Comparison of ENCODE assay signal across 16 cellular contexts in the genomic region with DNA sequence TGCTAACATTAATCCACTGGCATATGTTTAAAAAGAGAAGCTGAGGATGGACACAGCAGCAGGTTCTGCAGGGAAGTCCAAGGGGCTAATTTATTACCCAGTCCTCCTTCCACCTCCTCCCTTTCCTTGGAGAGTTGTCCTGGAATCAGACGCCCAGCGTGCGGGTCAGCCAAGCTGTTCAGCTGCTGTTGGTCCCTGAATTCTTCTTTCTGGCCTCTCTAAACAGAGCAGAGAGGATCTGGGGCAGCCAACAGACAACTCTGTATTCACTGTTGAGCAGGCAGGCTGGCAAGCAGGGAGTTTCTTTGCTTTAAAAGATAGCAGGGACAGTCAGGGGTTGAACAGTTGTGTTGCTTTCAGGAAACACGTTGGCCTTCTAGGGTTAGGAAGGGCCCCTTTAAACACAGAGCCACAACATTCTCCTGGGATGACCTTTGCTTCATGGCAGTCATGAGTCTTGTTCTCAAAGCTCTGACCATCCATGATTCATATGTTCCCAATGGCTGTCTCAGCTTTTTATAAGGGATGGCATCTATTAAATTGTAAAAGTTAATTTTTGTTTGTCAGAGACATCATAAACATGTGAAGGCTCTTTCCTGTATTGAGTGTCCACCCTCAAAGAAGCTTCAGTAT.
DNase-seq lines count a peak whose midpoint lies in the region; ATAC-seq and TF ChIP-seq lines count a peak whose summit lies in the region.
"Had no signal": no experiment of that assay in that cellular context is flagged by ENCODE, and none has a peak within 500 bp of the region (broad histone marks: within the 10 kb centered on the region; RNA-seq: fewer than 3 reads in every experiment).

No MANE protein-coding gene starts in this region.

- H3K4me1 ChIP-seq in heart right ventricle (peaks cover 0 to 72% (median 32%) of the 10 kb centered on the region in 9 donors), rectal smooth muscle tissue (ENCODE audit: control insufficient read depth, insufficient read depth, low read length) (peaks cover 13% of the 10 kb centered on the region)
- H3K4me1 ChIP-seq: lower lobe of right lung had no signal

- H3K27me3 Mint-ChIP-seq in WTC11 (ENCODE audit: low read depth), result no peaks in the 10 kb centered on the region; the same call in 1 of the 2 replicates

- H3K9me3 Mint-ChIP-seq in WTC11, result no peaks in the 10 kb centered on the region
- H3K9me3 Mint-ChIP-seq: activated B cell treated with CpG ODN at 0.5 μM for 24 hours; stimulated activated memory B cell treated with anti-CD40 and anti-IgM and Interleukin-4, amounts not matched to agents 10 μg/mL and 1 μg/mL and 100 μg/mL, for 72 hours had no signal

- no peak overlapping the region for H3K4me3 Mint-ChIP-seq in WTC11
- H3K4me3 Mint-ChIP-seq: activated B cell treated with CpG ODN at 0.5 μM for 24 hours; stimulated activated memory B cell treated with anti-CD40 and anti-IgM and Interleukin-4, amounts not matched to agents 10 μg/mL and 1 μg/mL and 100 μg/mL, for 72 hours had no signal

- H3K36me3 Mint-ChIP-seq in WTC11, result no peaks in the 10 kb centered on the region
- H3K36me3 Mint-ChIP-seq: stimulated activated memory B cell treated with anti-CD40 and anti-IgM and Interleukin-4, amounts not matched to agents 10 μg/mL and 1 μg/mL and 100 μg/mL, for 72 hours had no signal

- CTCF ChIA-PET in BJ (lab: Yijun Ruan, JAX), result no interaction called here
- CTCF ChIA-PET in WTC11 (lab: Charles Lee), result no interaction called here

- POLR2A ChIA-PET in BJ (lab: Charles Lee) (no interaction called here), WTC11 (lab: Charles Lee) (no interaction called here)

- no peaks in the 10 kb centered on the region for H3K9me3 ChIP-seq in heart right ventricle
- H3K9me3 ChIP-seq: lower lobe of right lung, pancreas had no signal

- peaks cover 20% of the 10 kb centered on the region for H3K4me1 Mint-ChIP-seq in WTC11
- H3K4me1 Mint-ChIP-seq: activated B cell treated with CpG ODN at 0.5 μM for 24 hours; stimulated activated memory B cell treated with anti-CD40 and anti-IgM and Interleukin-4, amounts not matched to agents 10 μg/mL and 1 μg/mL and 100 μg/mL, for 72 hours had no signal

- 60 to 63% methylated on average over 4 of the region's 4 CpGs for WGBS in heart right ventricle, 2 donors

- no peak overlapping the region for H3K27ac Mint-ChIP-seq in WTC11
- H3K27ac Mint-ChIP-seq: activated B cell treated with CpG ODN at 0.5 μM for 24 hours; stimulated activated memory B cell treated with anti-CD40 and anti-IgM and Interleukin-4, amounts not matched to agents 10 μg/mL and 1 μg/mL and 100 μg/mL, for 72 hours had no signal

- H3K36me3 ChIP-seq in BJ (ENCODE audit: control insufficient read depth, insufficient read depth, low read length) (no peaks in the 10 kb centered on the region), heart right ventricle (no peaks in the 10 kb centered on the region), rectal smooth muscle tissue (ENCODE audit: control insufficient read depth, insufficient read depth, low read length) (no peaks in the 10 kb centered on the region)
- H3K36me3 ChIP-seq: lower lobe of right lung, pancreas had no signal

- ATAC-seq in heart right ventricle (peak in 7 of 8 donors; percentile 35 to 72 (median 53)), WTC11 (no peak)
- ATAC-seq: pancreas; SK-N-SH treated with all-trans-retinoic acid at 6 μM for 48 hours; stimulated activated memory B cell treated with anti-CD40 and anti-IgM and Interleukin-4, amounts not matched to agents 10 μg/mL and 1 μg/mL and 100 μg/mL, for 72 hours had no signal

- TF ChIP-seq CTCF in BJ (IDR thresholded peaks at IDR 0.05; ENCODE audit: insufficient read depth, low read depth, low read length) (no peak), heart right ventricle (IDR thresholded peaks at IDR 0.05) (no peak), WTC11 (IDR thresholded peaks at IDR 0.05) (no peak)

- no peak overlapping the region for H3K4me3 ChIP-seq in BJ (ENCODE audit: low read depth, low read length)
- H3K4me3 ChIP-seq in heart right ventricle, result no peak overlapping the region
- H3K4me3 ChIP-seq in rectal smooth muscle tissue (ENCODE audit: low read length), result no peak overlapping the region
- H3K4me3 ChIP-seq: lower lobe of right lung, pancreas had no signal

- intact Hi-C loops in heart right ventricle (cut with DNase I), result loop anchor here in 8 of 10 donors (5.0 to 10.0 kb wide), 8 partner anchors 53 to 335 kb away; no protein-coding TSS in a partner anchor

- peaks cover 1% of the 10 kb centered on the region; the same call in 1 of the 2 replicates for H3K27me3 ChIP-seq in BJ (ENCODE audit: control insufficient read depth, insufficient read depth, low read length)
- no peaks in the 10 kb centered on the region for H3K27me3 ChIP-seq in heart right ventricle
- H3K27me3 ChIP-seq in rectal smooth muscle tissue (ENCODE audit: control insufficient read depth, insufficient read depth, low read length), result no peaks in the 10 kb centered on the region

- DNase-seq in BJ (ENCODE audit: low read depth), result peak; percentile 19
- peak; percentile 59 for DNase-seq in amniotic epithelial cell (ENCODE audit: low read depth)
- peak in 1 of 2 donors; percentile 22 for DNase-seq in heart right ventricle
- no peak for DNase-seq in activated CD4-positive, alpha-beta T cell treated with anti-CD3 and anti-CD28 coated beads, Interleukin-2, amount 50 U/mL, for 1 hour
- no peak for DNase-seq in HK-2 (ENCODE audit: unreplicated experiment)
- no peak for DNase-seq in germinal center (ENCODE audit: low spot score)
- DNase-seq in WTC11 (ENCODE audit: low spot score), result no peak
- DNase-seq: activated B cell treated with CpG ODN at 0.5 μM for 24 hours; effector CD4-positive, alpha-beta T cell; lower lobe of right lung; MM.1S; pancreas; stimulated activated CD4-positive, alpha-beta T cell treated with anti-CD3 and anti-CD28 coated beads, Interleukin-4, amount 100 ng/mL, for 24 hours had no signal

- no peak overlapping the region for H3K9ac ChIP-seq in rectal smooth muscle tissue (ENCODE audit: low read length)

- peak overlapping the region in 3 of 10 donors; percentile 14 to 63 (median 54) for H3K27ac ChIP-seq in heart right ventricle
- H3K27ac ChIP-seq in rectal smooth muscle tissue (ENCODE audit: low read depth, low read length), result peak overlapping the region; percentile 59
- H3K27ac ChIP-seq: lower lobe of right lung, pancreas had no signal

TF ChIP-seq in WTC11, 78 proteins besides CTCF, POLR2A, EP300 and RAD21 (continues in another document):
- TF ChIP-seq, protein P1, sequence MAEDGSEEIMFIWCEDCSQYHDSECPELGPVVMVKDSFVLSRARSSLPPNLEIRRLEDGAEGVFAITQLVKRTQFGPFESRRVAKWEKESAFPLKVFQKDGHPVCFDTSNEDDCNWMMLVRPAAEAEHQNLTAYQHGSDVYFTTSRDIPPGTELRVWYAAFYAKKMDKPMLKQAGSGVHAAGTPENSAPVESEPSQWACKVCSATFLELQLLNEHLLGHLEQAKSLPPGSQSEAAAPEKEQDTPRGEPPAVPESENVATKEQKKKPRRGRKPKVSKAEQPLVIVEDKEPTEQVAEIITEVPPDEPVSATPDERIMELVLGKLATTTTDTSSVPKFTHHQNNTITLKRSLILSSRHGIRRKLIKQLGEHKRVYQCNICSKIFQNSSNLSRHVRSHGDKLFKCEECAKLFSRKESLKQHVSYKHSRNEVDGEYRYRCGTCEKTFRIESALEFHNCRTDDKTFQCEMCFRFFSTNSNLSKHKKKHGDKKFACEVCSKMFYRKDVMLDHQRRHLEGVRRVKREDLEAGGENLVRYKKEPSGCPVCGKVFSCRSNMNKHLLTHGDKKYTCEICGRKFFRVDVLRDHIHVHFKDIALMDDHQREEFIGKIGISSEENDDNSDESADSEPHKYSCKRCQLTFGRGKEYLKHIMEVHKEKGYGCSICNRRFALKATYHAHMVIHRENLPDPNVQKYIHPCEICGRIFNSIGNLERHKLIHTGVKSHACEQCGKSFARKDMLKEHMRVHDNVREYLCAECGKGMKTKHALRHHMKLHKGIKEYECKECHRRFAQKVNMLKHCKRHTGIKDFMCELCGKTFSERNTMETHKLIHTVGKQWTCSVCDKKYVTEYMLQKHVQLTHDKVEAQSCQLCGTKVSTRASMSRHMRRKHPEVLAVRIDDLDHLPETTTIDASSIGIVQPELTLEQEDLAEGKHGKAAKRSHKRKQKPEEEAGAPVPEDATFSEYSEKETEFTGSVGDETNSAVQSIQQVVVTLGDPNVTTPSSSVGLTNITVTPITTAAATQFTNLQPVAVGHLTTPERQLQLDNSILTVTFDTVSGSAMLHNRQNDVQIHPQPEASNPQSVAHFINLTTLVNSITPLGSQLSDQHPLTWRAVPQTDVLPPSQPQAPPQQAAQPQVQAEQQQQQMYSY (CRISPR knock-in tag; IDR thresholded peaks at IDR 0.05), result no peak
- TF ChIP-seq SOX15 (CRISPR knock-in tag; IDR thresholded peaks at IDR 0.05), result no peak
- TF ChIP-seq, protein P2, sequence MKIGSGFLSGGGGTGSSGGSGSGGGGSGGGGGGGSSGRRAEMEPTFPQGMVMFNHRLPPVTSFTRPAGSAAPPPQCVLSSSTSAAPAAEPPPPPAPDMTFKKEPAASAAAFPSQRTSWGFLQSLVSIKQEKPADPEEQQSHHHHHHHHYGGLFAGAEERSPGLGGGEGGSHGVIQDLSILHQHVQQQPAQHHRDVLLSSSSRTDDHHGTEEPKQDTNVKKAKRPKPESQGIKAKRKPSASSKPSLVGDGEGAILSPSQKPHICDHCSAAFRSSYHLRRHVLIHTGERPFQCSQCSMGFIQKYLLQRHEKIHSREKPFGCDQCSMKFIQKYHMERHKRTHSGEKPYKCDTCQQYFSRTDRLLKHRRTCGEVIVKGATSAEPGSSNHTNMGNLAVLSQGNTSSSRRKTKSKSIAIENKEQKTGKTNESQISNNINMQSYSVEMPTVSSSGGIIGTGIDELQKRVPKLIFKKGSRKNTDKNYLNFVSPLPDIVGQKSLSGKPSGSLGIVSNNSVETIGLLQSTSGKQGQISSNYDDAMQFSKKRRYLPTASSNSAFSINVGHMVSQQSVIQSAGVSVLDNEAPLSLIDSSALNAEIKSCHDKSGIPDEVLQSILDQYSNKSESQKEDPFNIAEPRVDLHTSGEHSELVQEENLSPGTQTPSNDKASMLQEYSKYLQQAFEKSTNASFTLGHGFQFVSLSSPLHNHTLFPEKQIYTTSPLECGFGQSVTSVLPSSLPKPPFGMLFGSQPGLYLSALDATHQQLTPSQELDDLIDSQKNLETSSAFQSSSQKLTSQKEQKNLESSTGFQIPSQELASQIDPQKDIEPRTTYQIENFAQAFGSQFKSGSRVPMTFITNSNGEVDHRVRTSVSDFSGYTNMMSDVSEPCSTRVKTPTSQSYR (CRISPR knock-in tag; IDR thresholded peaks at IDR 0.05), result no peak
- TF ChIP-seq RELA (CRISPR knock-in tag; IDR thresholded peaks at IDR 0.05; ENCODE audit: borderline replicate concordance), result no peak
- TF ChIP-seq SP1 (CRISPR knock-in tag; conservative IDR thresholded peaks at IDR 0.05), result no peak
- no peak for TF ChIP-seq ELF4 (CRISPR knock-in tag; IDR thresholded peaks at IDR 0.05; ENCODE audit: low read depth)
- no peak for TF ChIP-seq ZNF423 (CRISPR knock-in tag; IDR thresholded peaks at IDR 0.05)
- no peak for TF ChIP-seq NR2C2 (CRISPR knock-in tag; IDR thresholded peaks at IDR 0.05)
- TF ChIP-seq CREM (CRISPR knock-in tag; IDR thresholded peaks at IDR 0.05), result no peak
- TF ChIP-seq ZNF219 (CRISPR knock-in tag; IDR thresholded peaks at IDR 0.05; ENCODE audit: borderline replicate concordance), result no peak
- TF ChIP-seq NFATC4 (CRISPR knock-in tag; IDR thresholded peaks at IDR 0.05), result no peak

Comparison
In these comparisons a context has a peak if more than half of its experiments do, and no peak if none do; other contexts are left out.
1. DNase-seq: peak in BJ (single experiment) and amniotic epithelial cell (single experiment); none in activated CD4-positive, alpha-beta T cell treated with anti-CD3 and anti-CD28 coated beads, Interleukin-2, amount 50 U/mL, for 1 hour (single experiment), HK-2 (single experiment), germinal center (single experiment) and WTC11 (single experiment).